In the genomic region with DNA sequence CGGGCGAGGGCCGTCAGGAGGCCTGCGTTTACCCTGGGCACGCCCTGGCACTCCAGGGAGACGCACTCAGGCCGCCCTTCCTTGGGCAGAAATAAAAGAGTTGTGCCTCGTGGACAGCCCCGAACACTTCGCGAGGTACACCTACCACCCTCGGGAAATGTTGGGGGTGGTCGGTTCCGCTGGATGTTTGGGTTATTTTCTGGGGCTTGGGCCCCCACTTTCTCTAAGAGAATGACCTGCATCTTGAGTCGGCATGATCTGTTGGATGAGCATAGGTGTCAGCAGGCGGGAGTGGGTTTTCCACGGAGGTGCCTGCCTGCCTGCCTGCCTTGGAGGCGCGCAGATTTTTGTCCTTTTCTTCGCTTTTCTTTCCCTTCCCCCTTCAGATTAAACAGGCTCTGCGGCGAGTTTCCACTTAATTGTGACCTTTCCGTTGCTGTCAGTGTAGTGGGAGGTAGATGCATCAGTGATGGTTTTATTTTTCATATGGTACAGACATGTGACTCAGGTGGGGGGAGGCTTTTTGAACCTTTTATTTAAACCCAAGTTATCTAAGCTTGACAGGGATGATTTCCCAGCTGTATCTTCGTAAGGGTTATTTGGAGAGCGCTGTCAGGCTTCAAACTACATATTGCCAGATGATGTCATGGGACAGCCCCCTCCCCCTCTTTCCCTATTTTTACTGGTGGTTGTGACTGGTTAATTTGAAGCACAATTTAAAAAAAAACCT, we compare ENCODE assay signal across 8 cellular contexts. TPM values are rescaled to one million over a fixed set of nuclear protein-coding genes. Genes with fewer than 3 reads are reported as not detected.
DNase-seq lines count a peak whose midpoint lies in the region; ATAC-seq and TF ChIP-seq lines count a peak whose summit lies in the region.

No MANE protein-coding gene starts in this region.

- peak overlapping the region; percentile 62 for H3K4me3 ChIP-seq in HFF-Myc (replicated peaks; ENCODE audit: low read depth, low read length)
- H3K4me3 ChIP-seq in mesendoderm (ENCODE audit: low read length), result peak overlapping the region; percentile 62

- no peaks in the 10 kb centered on the region for H3K27me3 Mint-ChIP-seq in T-helper 17 cell

- H3K79me1 ChIP-seq in mesendoderm (ENCODE audit: low read length), result peaks cover 11% of the 10 kb centered on the region

- H3K36me3 ChIP-seq in mesendoderm (ENCODE audit: control insufficient read depth, insufficient read depth, low read length), result no peaks in the 10 kb centered on the region

- peak overlapping the region; percentile 97 for H3K27ac Mint-ChIP-seq in T-helper 17 cell

- H3K36me3 Mint-ChIP-seq in T-helper 17 cell (ENCODE audit: low read depth), result peaks cover 4% of the 10 kb centered on the region

- H3K56ac ChIP-seq in mesendoderm (ENCODE audit: low read length), result peak overlapping the region; percentile 87

- H3K27ac ChIP-seq in C4-2B (peak overlapping the region; percentile 92), mesendoderm (ENCODE audit: low read depth, low read length) (peak overlapping the region; percentile 73)

- peak overlapping the region; percentile 81 for H3K4ac ChIP-seq in mesendoderm (ENCODE audit: low read depth, low read length)

- intact Hi-C loops in sciatic nerve (cut with DNase I), result no loop called here

- H4K8ac ChIP-seq in mesendoderm (ENCODE audit: low read depth, low read length), result no peak overlapping the region

- peak overlapping the region; percentile 98 for H3K4me3 Mint-ChIP-seq in T-helper 17 cell

- H3K79me2 ChIP-seq in mesendoderm (ENCODE audit: control insufficient read depth, insufficient read depth, low read length), result peaks cover 27% of the 10 kb centered on the region

- H3K4me1 ChIP-seq in mesendoderm (ENCODE audit: control insufficient read depth, low read depth, low read length), result peaks cover 7% of the 10 kb centered on the region

- no CpG with 5 or more reads among the region's 25 CpGs for WGBS in mesendoderm (ENCODE audit: extremely low coverage, insufficient coverage, low lambda C conversion rate)

- H3K23ac ChIP-seq in mesendoderm (ENCODE audit: low read length), result no peak overlapping the region

- peak overlapping the region; percentile 82 for H3K9ac ChIP-seq in mesendoderm (ENCODE audit: low read length)

- peak overlapping the region; percentile 20 for H2BK5ac ChIP-seq in mesendoderm (ENCODE audit: low read length)

- H3K27me3 ChIP-seq in mesendoderm (ENCODE audit: insufficient read depth, low read length, poor library complexity), result no peaks in the 10 kb centered on the region

- no peak overlapping the region for H2BK15ac ChIP-seq in mesendoderm (replicated peaks; ENCODE audit: low read depth)

- peaks cover 9% of the 10 kb centered on the region for H3K4me1 Mint-ChIP-seq in T-helper 17 cell

- H2AK5ac ChIP-seq in mesendoderm (ENCODE audit: low read length), result no peak overlapping the region

- TF ChIP-seq CTCF in C4-2B (conservative IDR thresholded peaks at IDR 0.05) (no peak; the same call in 1 of the 2 replicates), HFF-Myc (IDR thresholded peaks at IDR 0.05; ENCODE audit: low read depth, low read length, missing control alignments) (no peak)

- DNase-seq in HFF-Myc (ENCODE audit: extremely low read depth, low read depth) (no peak), T-helper 17 cell (no peak), dermis blood vessel endothelial cell (peak; percentile 36), mesendoderm (peak; percentile 49), stromal cell of bone marrow (ENCODE audit: low read depth) (peak; percentile 17), sciatic nerve (ENCODE audit: low spot score) (no peak)

- no peaks in the 10 kb centered on the region for H3K9me3 ChIP-seq in T-helper 17 cell (ENCODE audit: control insufficient read depth, low read length, poor library complexity, severe bottlenecking)

- H3K4me2 ChIP-seq in mesendoderm (ENCODE audit: low read length), result peak overlapping the region; percentile 82

- peak overlapping the region; percentile 65 for H3K18ac ChIP-seq in mesendoderm (ENCODE audit: low read length)

- ATAC-seq in T-helper 17 cell (no peak), sciatic nerve (no peak), GM18870 (IDR thresholded peaks at IDR 0.05; ENCODE audit: unreplicated experiment) (no peak)

- no peak overlapping the region for H4K5ac ChIP-seq in mesendoderm (ENCODE audit: low read length)

- peak overlapping the region; percentile 55 for H2BK120ac ChIP-seq in mesendoderm (ENCODE audit: low read depth, low read length)

RNA-seq across cellular contexts. Expression of gene HECTD2, which starts 0.7 kb away (rescaled TPM):
- total RNA-seq in T-helper 17 cell (1 to 10 TPM; 2.5 to 3.1 TPM), dermis blood vessel endothelial cell (8.5 and 8.7 TPM in 2 replicates), sciatic nerve (27.1 TPM)
- 14.8 TPM for polyA plus RNA-seq in mesendoderm (2013, experiment 1 of 2)
- 14.7 TPM for polyA plus RNA-seq in mesendoderm (2013, experiment 2 of 2)

Comparison
In these comparisons a context has a peak if more than half of its experiments do, and no peak if none do; other contexts are left out.
1. DNase-seq: peak in dermis blood vessel endothelial cell (single experiment), mesendoderm (single experiment) and stromal cell of bone marrow (single experiment); none in HFF-Myc (single experiment), T-helper 17 cell (0 of 3) and sciatic nerve (single experiment).